In the genomic region with DNA sequence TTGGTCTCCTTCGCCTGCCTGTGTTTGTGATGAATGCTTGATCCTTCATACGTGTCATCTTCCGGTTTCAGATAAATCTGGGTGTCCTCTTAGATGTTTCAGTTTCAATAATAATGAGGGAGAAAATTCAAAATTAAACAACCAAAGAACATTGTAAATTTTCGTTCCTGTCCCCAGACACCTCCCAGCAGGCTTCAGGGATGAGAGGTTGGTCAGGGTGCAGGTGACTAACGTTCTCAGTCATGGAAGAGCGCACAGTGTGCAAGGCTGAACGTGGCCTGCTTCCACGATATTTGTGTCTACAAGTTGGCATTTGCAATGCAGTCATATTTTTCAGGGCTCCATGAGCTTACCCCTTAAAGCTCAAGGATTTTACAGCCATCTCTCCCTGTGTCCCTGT, we compare ENCODE assay signal across 13 cellular contexts.
"Had no signal": no experiment of that assay in that cellular context is flagged by ENCODE, and none has a peak within 500 bp of the region (broad histone marks: within the 10 kb centered on the region; RNA-seq: fewer than 3 reads in every experiment).

No MANE protein-coding gene starts in this region.

- H3K27me3 ChIP-seq: cardiac muscle cell, hepatocyte, testis had no signal

- H3K4me1 ChIP-seq: spleen, testis had no signal

- DNase-seq: activated naive CD4-positive, alpha-beta T cell treated with anti-CD3 and anti-CD28 coated beads for 36 hours; activated naive CD8-positive, alpha-beta T cell treated with anti-CD3 and anti-CD28 coated beads, Interleukin-2, amount 50 U/mL, for 24 hours; natural killer cell; nucleus accumbens; right cardiac atrium; spleen; stomach; T-helper 17 cell; testis; WERI-Rb-1 had no signal

- H3K9me3 ChIP-seq: testis had no signal

- H3K4me3 ChIP-seq: cardiac muscle cell, hepatocyte, left ventricle myocardium inferior, spleen, stomach, testis had no signal

- H3K27ac ChIP-seq: cardiac muscle cell, hepatocyte, spleen, stomach, testis, WERI-Rb-1 had no signal

- ATAC-seq: natural killer cell, right cardiac atrium, T-helper 17 cell had no signal

- H2AFZ ChIP-seq: hepatocyte had no signal

- H3K79me2 ChIP-seq: hepatocyte had no signal

- H3K36me3 ChIP-seq: cardiac muscle cell, left ventricle myocardium inferior, spleen, stomach, WERI-Rb-1 had no signal

- H3K4me2 ChIP-seq: hepatocyte had no signal
